ENCODE assay signal across 8 cellular contexts in genomic region chr14:99320105-99320572, GRCh38. TPM values are rescaled to one million over a fixed set of nuclear protein-coding genes. Genes with fewer than 3 reads are reported as not detected.
DNase-seq lines count a peak whose midpoint lies in the region; ATAC-seq, FAIRE-seq and TF ChIP-seq lines count a peak whose summit lies in the region.

No MANE protein-coding gene starts in this region.

- peak overlapping the region; percentile 44 for H3K4me2 ChIP-seq in OCI-LY3 (ENCODE audit: low read length)

- H3K4me1 Mint-ChIP-seq in CD4-positive, alpha-beta T cell (ENCODE audit: low read depth), result peaks cover 7% of the 10 kb centered on the region

- CTCF ChIA-PET in CD4-positive, alpha-beta T cell (lab: Charles Lee), result interaction anchor here (0.6 to 1.1 kb wide), 3 partner anchors 17 to 43 kb away, joined by 3 read pairs; no protein-coding TSS in a partner anchor

- ATAC-seq in CD4-positive, alpha-beta T cell (ENCODE audit: poor library complexity), result peak; percentile 88
- ATAC-seq in GM19395 (IDR thresholded peaks at IDR 0.05; ENCODE audit: unreplicated experiment) (peak; percentile 85), gastroesophageal sphincter (no peak), HG03097 (IDR thresholded peaks at IDR 0.05; ENCODE audit: low FRiP score, unreplicated experiment) (no peak)

- no peaks in the 10 kb centered on the region for H3K9me3 Mint-ChIP-seq in CD4-positive, alpha-beta T cell

- no peak overlapping the region for H3K27ac Mint-ChIP-seq in CD4-positive, alpha-beta T cell

- peaks cover under 1% of the 10 kb centered on the region for H3K27me3 Mint-ChIP-seq in CD4-positive, alpha-beta T cell

- peak; percentile 40 to 69 (median 54) for DNase-seq in CD4-positive, alpha-beta T cell
- DNase-seq in HPDE6-E6E7 (ENCODE audit: extremely low spot score), result peak; percentile 48
- DNase-seq in activated T-cell treated with anti-CD3 and anti-CD28 coated beads, Interleukin-2, amount 50 U/mL, for 48 hours, result peak; percentile 87 to 89
- DNase-seq in small intestine, result peak; percentile 75

- no peak for TF ChIP-seq EP300 in gastroesophageal sphincter (IDR thresholded peaks at IDR 0.05)

- no peak overlapping the region; the same call in 1 of the 2 replicates for H2AFZ ChIP-seq in OCI-LY3 (ENCODE audit: low read depth, low read length)

- intact Hi-C loops in CD4-positive, alpha-beta T cell (cut with DNase I, micrococcal nuclease), result loop anchor here (1.0 to 5.0 kb wide), 3 partner anchors 95 to 562 kb away; no protein-coding TSS in a partner anchor

- H3K36me3 ChIP-seq in OCI-LY3 (replicated peaks; ENCODE audit: low read depth, low read length), result no peaks in the 10 kb centered on the region
- H3K36me3 ChIP-seq in gastroesophageal sphincter, result no peaks in the 10 kb centered on the region
- no peaks in the 10 kb centered on the region for H3K36me3 ChIP-seq in small intestine (ENCODE audit: control insufficient read depth in 2 of 2, insufficient read depth in 2 of 2, low read length in 2 of 2)

- H3K79me2 ChIP-seq in OCI-LY3 (ENCODE audit: low read length), result no peaks in the 10 kb centered on the region

- no peak overlapping the region for H3K4me3 Mint-ChIP-seq in CD4-positive, alpha-beta T cell

- H3K4me1 ChIP-seq in OCI-LY3 (ENCODE audit: low read length), result peaks cover 6% of the 10 kb centered on the region; the same call in 1 of the 2 replicates
- no peaks in the 10 kb centered on the region for H3K4me1 ChIP-seq in gastroesophageal sphincter
- H3K4me1 ChIP-seq in small intestine (ENCODE audit: control insufficient read depth in 2 of 2, insufficient read depth in 1 of 2, low read depth in 1 of 2, low read length in 1 of 2), result peaks cover 0 to 20% of the 10 kb centered on the region in 2 donors

- H4K20me1 ChIP-seq in OCI-LY3 (ENCODE audit: insufficient read depth, low read length), result no peaks in the 10 kb centered on the region

- WGBS in gastroesophageal sphincter (ENCODE audit: low coverage in 1 of 2), 2 donors, result no CpG with 5 or more reads among the region's 23 CpGs
- 4 to 16% (median 8%) methylated on average over 20 to 23 of the region's 23 CpGs for WGBS in small intestine, 3 donors

- H3K4me3 ChIP-seq in OCI-LY3 (ENCODE audit: low read length) (no peak overlapping the region), gastroesophageal sphincter (no peak overlapping the region), small intestine (ENCODE audit: low read depth in 1 of 2, low read length in 2 of 2) (peak overlapping the region in 1 of 2 donors; percentile 5)

- FAIRE-seq in small intestine (lab: Jason Lieb, UNC), result no peak

- H3K9me3 ChIP-seq in CD4-positive, alpha-beta T cell (ENCODE audit: control insufficient read depth, low read length), result no peaks in the 10 kb centered on the region
- H3K9me3 ChIP-seq in OCI-LY3 (ENCODE audit: insufficient read depth, low read length) (no peaks in the 10 kb centered on the region), gastroesophageal sphincter (no peaks in the 10 kb centered on the region), small intestine (ENCODE audit: control insufficient read depth, low read depth) (no peaks in the 10 kb centered on the region)

- POLR2A ChIA-PET in CD4-positive, alpha-beta T cell (lab: Charles Lee), result interaction anchor here (0.6 kb wide), 2 partner anchors 42 to 1175 kb away, joined by 3 to 4 read pairs; no protein-coding TSS in a partner anchor

- H3K9ac ChIP-seq in OCI-LY3 (ENCODE audit: low read length), result no peak overlapping the region

- no peaks in the 10 kb centered on the region for H3K36me3 Mint-ChIP-seq in CD4-positive, alpha-beta T cell (ENCODE audit: low read depth)

- no peaks in the 10 kb centered on the region for H3K27me3 ChIP-seq in CD4-positive, alpha-beta T cell (ENCODE audit: control insufficient read depth, insufficient read depth, low read length)
- H3K27me3 ChIP-seq in OCI-LY3 (ENCODE audit: low read depth, low read length) (no peaks in the 10 kb centered on the region), gastroesophageal sphincter (peaks cover 59% of the 10 kb centered on the region), small intestine (ENCODE audit: control insufficient read depth in 2 of 2, insufficient read depth in 2 of 2, low read length in 2 of 2) (no peaks in the 10 kb centered on the region)

- no peak overlapping the region for H3K27ac ChIP-seq in CD4-positive, alpha-beta T cell (ENCODE audit: low read depth, low read length)
- no peak overlapping the region for H3K27ac ChIP-seq in OCI-LY3 (ENCODE audit: low read length)
- H3K27ac ChIP-seq in gastroesophageal sphincter, result no peak overlapping the region
- no peak overlapping the region for H3K27ac ChIP-seq in small intestine (ENCODE audit: low read depth in 1 of 2, low read length in 1 of 2)

- peak; percentile 82 for TF ChIP-seq CTCF in CD4-positive, alpha-beta T cell (IDR thresholded peaks at IDR 0.05)
- TF ChIP-seq CTCF in OCI-LY3 (IDR thresholded peaks at IDR 0.05; ENCODE audit: low read depth, low read length), result peak; percentile 92
- peak in 3 of 4 experiments; percentile 13 to 61 (median 38) for TF ChIP-seq CTCF in gastroesophageal sphincter (IDR thresholded peaks at IDR 0.05)

- no peak for TF ChIP-seq POLR2A in gastroesophageal sphincter (IDR thresholded peaks at IDR 0.05)

RNA-seq across cellular contexts. Expression of gene BCL11B, which starts 48.1 kb away (rescaled TPM):
- total RNA-seq in CD4-positive, alpha-beta T cell, result 100 to 1,000 TPM; 244 to 254 TPM
- 1 to 10 TPM in 1 of 4 donors, under 1 TPM in 3; under 0.01 to 1.1 (median 0.39) TPM for total RNA-seq in gastroesophageal sphincter
- polyA plus RNA-seq in small intestine, result 1 to 10 TPM in 1 of 3 donors, under 1 TPM in 2; 0.45 to 2.4 (median 0.54) TPM

Comparison
In these comparisons a context has a peak if more than half of its experiments do, and no peak if none do; other contexts are left out.
1. ATAC-seq: peak in CD4-positive, alpha-beta T cell (single experiment) and GM19395 (single experiment); none in gastroesophageal sphincter (single experiment) and HG03097 (single experiment).
2. CTCF ChIP-seq: peak in every context shown above with its lines; median percentile 92 in OCI-LY3; 82 in CD4-positive, alpha-beta T cell; 38 in gastroesophageal sphincter.
3. RNA of gene BCL11B, which starts 48.1 kb away (total RNA-seq): 244 to 254 TPM in CD4-positive, alpha-beta T cell; under 0.01 to 1.1 TPM in gastroesophageal sphincter; every median in the first group is over 100 times any median in the second.
4. Peak in every context shown above with its lines, with median percentiles within 50 percentile points of each other: DNase-seq.